Comparison of ENCODE assay signal across 12 cellular contexts in genomic region chr12:58341791-58342190, GRCh38.
DNase-seq lines count a peak whose midpoint lies in the region; ATAC-seq and TF ChIP-seq lines count a peak whose summit lies in the region.
"Had no signal": no experiment of that assay in that cellular context is flagged by ENCODE, and none has a peak within 500 bp of the region (broad histone marks: within the 10 kb centered on the region; RNA-seq: fewer than 3 reads in every experiment).

No MANE protein-coding gene starts in this region.

- H3K9me3 ChIP-seq in parathyroid adenoma (ENCODE audit: control insufficient read depth, low read length) (no peaks in the 10 kb centered on the region), lower lobe of right lung (no peaks in the 10 kb centered on the region)

- DNase-seq in NCI-H1105 treated with DMSO at 0.1 percent for 48 hours (lab: John Stamatoyannopoulos, UW) (peak; percentile 29), NCI-H1105 (lab: John Stamatoyannopoulos, UW) (no peak), NCI-H524 treated with DMSO at 0.1 percent for 48 hours (lab: John Stamatoyannopoulos, UW) (peak; percentile 76), dermis microvascular lymphatic vessel endothelial cell (ENCODE audit: low read depth in 2 of 2) (peak; percentile 70 to 97), mesenteric fat pad (ENCODE audit: low spot score) (no peak), lower lobe of right lung (no peak)
- DNase-seq: activated CD4-positive, alpha-beta T cell treated with anti-CD3 and anti-CD28 coated beads, Interleukin-2, amount 10 ng/mL, durations not matched to agents 24 days and 14 days; activated effector memory CD4-positive, alpha-beta T cell treated with anti-CD3 and anti-CD28 coated beads, Interleukin-2, amount 50 U/mL, for 16 hours; naive thymus-derived CD8-positive, alpha-beta T cell had no signal

- no peaks in the 10 kb centered on the region for H3K36me3 ChIP-seq in parathyroid adenoma (ENCODE audit: control insufficient read depth, insufficient read depth, low read length)
- no peaks in the 10 kb centered on the region for H3K36me3 ChIP-seq in lower lobe of right lung

- no peaks in the 10 kb centered on the region for H3K4me1 ChIP-seq in parathyroid adenoma
- no peaks in the 10 kb centered on the region for H3K4me1 ChIP-seq in lower lobe of right lung

- intact Hi-C loops in lower lobe of right lung (cut with DNase I) = loop anchor here (10.0 kb wide), 1 partner anchor 743 kb away; no protein-coding TSS in a partner anchor

- H3K9ac ChIP-seq in parathyroid adenoma = no peak overlapping the region

- H3K27me3 ChIP-seq in parathyroid adenoma (ENCODE audit: control insufficient read depth, insufficient read depth, low read length) = no peaks in the 10 kb centered on the region
- H3K27me3 ChIP-seq in lower lobe of right lung (ENCODE audit: low read depth) = no peaks in the 10 kb centered on the region

- TF ChIP-seq CTCF in parathyroid adenoma (IDR thresholded peaks at IDR 0.05) (no peak), lower lobe of right lung (IDR thresholded peaks at IDR 0.05) (no peak)

- peak overlapping the region; percentile 50 for H3K4me2 ChIP-seq in parathyroid adenoma (ENCODE audit: low read length)

- H3K79me2 ChIP-seq in parathyroid adenoma = no peaks in the 10 kb centered on the region

- H3K4me3 ChIP-seq in parathyroid adenoma (ENCODE audit: low read depth, low read length) (no peak overlapping the region), lower lobe of right lung (no peak overlapping the region)

- H3K27ac ChIP-seq in parathyroid adenoma = no peak overlapping the region
- no peak overlapping the region for H3K27ac ChIP-seq in lower lobe of right lung

- no peak overlapping the region for H2AFZ ChIP-seq in parathyroid adenoma

- ATAC-seq in lower lobe of right lung (no peak), HG03175 (IDR thresholded peaks at IDR 0.05; ENCODE audit: unreplicated experiment) (no peak)
- ATAC-seq: naive thymus-derived CD8-positive, alpha-beta T cell; stimulated activated effector memory CD8-positive, alpha-beta T cell treated with anti-CD3 and anti-CD28 coated beads, Interleukin-12 subunit alpha, Interleukin-12 subunit beta, amount 100 ng/mL, for 72 hours had no signal

Comparison
In these comparisons a context has a peak if more than half of its experiments do, and no peak if none do; other contexts are left out.
1. DNase-seq: peak in NCI-H1105 treated with DMSO at 0.1 percent for 48 hours (single experiment), NCI-H524 treated with DMSO at 0.1 percent for 48 hours (single experiment) and dermis microvascular lymphatic vessel endothelial cell (2 of 2); none in NCI-H1105 (single experiment), mesenteric fat pad (single experiment) and lower lobe of right lung (single experiment).